ENCODE assay signal across 17 cellular contexts in the genomic region with DNA sequence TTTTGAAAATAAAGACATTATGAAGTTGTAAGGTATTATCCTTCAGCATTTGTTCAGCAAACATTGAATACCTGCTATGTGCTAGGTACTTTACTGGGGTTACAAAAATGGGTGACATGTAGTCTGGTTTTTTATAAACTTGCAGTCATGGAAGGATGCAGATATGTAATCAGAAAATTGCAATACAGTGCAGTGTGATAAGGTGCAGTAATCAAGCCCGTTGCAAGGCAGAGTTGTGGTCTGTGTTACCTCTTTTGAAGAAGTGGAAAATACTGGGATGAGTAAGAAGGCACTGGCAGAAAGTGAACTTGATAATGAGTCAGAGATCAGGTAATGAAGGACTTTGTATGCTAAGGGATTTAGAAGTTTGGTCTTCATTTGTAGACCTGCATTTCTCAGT. TPM values are rescaled to one million over a fixed set of nuclear protein-coding genes. Genes with fewer than 3 reads are reported as not detected.
DNase-seq lines count a peak whose midpoint lies in the region; ATAC-seq lines count a peak whose summit lies in the region.
"Had no signal": no experiment of that assay in that cellular context is flagged by ENCODE, and none has a peak within 500 bp of the region (broad histone marks: within the 10 kb centered on the region; RNA-seq: fewer than 3 reads in every experiment).

No MANE protein-coding gene starts in this region.

- H3K27ac Mint-ChIP-seq in activated CD4-positive, alpha-beta T cell treated with anti-CD3 and anti-CD28 coated beads for 36 hours: no peak overlapping the region
- H3K27ac Mint-ChIP-seq in activated naive CD4-positive, alpha-beta T cell treated with anti-CD3 and anti-CD28 coated beads, Interleukin-2, amount 50 U/mL, for 72 hours: no peak overlapping the region
- H3K27ac Mint-ChIP-seq: memory B cell had no signal

- POLR2A ChIA-PET in activated CD4-positive, alpha-beta T cell treated with anti-CD3 and anti-CD28 coated beads for 36 hours (lab: Charles Lee): no interaction called here

- ATAC-seq in activated CD4-positive, alpha-beta T cell treated with anti-CD3 and anti-CD28 coated beads for 36 hours: peak; percentile 90
- ATAC-seq in HG03103 (IDR thresholded peaks at IDR 0.05; ENCODE audit: low read depth, unreplicated experiment) (peak; percentile 62), GM18909 (IDR thresholded peaks at IDR 0.05; ENCODE audit: poor library complexity, unreplicated experiment) (no peak)
- peak; percentile 99 for ATAC-seq in activated naive CD4-positive, alpha-beta T cell treated with anti-CD3 and anti-CD28 coated beads, Interleukin-2, amount 50 U/mL, for 72 hours
- ATAC-seq: A549, SK-N-SH treated with all-trans-retinoic acid at 6 μM for 48 hours had no signal

- CTCF ChIA-PET in activated CD4-positive, alpha-beta T cell treated with anti-CD3 and anti-CD28 coated beads for 36 hours (lab: Charles Lee): interaction anchor here (0.8 kb wide), 1 partner anchor 9 kb away, joined by 3 read pairs; no protein-coding TSS in a partner anchor

- H3K4me3 Mint-ChIP-seq in activated CD4-positive, alpha-beta T cell treated with anti-CD3 and anti-CD28 coated beads for 36 hours: no peak overlapping the region
- H3K4me3 Mint-ChIP-seq: memory B cell had no signal

- intact Hi-C loops in activated CD4-positive, alpha-beta T cell treated with anti-CD3 and anti-CD28 coated beads for 36 hours (cut with DNase I, micrococcal nuclease): loop anchor here (1.0 to 10.0 kb wide), 7 partner anchors 7 to 1838 kb away; a partner anchor contains a TSS

- peaks cover 25% of the 10 kb centered on the region for H3K4me1 Mint-ChIP-seq in activated CD4-positive, alpha-beta T cell treated with anti-CD3 and anti-CD28 coated beads for 36 hours

- peaks cover 30% of the 10 kb centered on the region for H3K36me3 Mint-ChIP-seq in activated CD4-positive, alpha-beta T cell treated with anti-CD3 and anti-CD28 coated beads for 36 hours (ENCODE audit: low read depth)
- peaks cover 13 to 28% of the 10 kb centered on the region in 2 donors for H3K36me3 Mint-ChIP-seq in activated naive CD4-positive, alpha-beta T cell treated with anti-CD3 and anti-CD28 coated beads, Interleukin-2, amount 50 U/mL, for 72 hours

- DNase-seq in activated CD4-positive, alpha-beta T cell treated with anti-CD3 and anti-CD28 coated beads for 36 hours: peak; percentile 61
- no peak for DNase-seq in activated CD4-positive, alpha-beta T cell treated with anti-CD3 and anti-CD28 coated beads for 1 hour
- DNase-seq in activated naive CD4-positive, alpha-beta T cell treated with anti-CD3 and anti-CD28 coated beads, Interleukin-2, amount 50 U/mL, for 72 hours (ENCODE audit: low spot score in 2 of 2): peak in 1 of 2 donors; percentile 38
- DNase-seq in stimulated activated CD4-positive, alpha-beta T cell treated with anti-CD3 and anti-CD28 coated beads, Interleukin-1b, Interleukin-23, amount 100 ng/mL, for 48 hours: peak; percentile 37
- DNase-seq in hepatic stellate cell (ENCODE audit: low spot score): no peak
- DNase-seq in NCI-H345 treated with DMSO at 0.1 percent for 48 hours (lab: John Stamatoyannopoulos, UW; ENCODE audit: unreplicated experiment): no peak
- DNase-seq: activated CD4-positive, alpha-beta T cell treated with anti-CD3 and anti-CD28 coated beads, Interleukin-2, amount 50 U/mL, for 4 hours; hypothalamus; NCI-H1048; NCI-H524 treated with DMSO at 0.1 percent for 48 hours had no signal

- no peaks in the 10 kb centered on the region for H3K27me3 Mint-ChIP-seq in activated CD4-positive, alpha-beta T cell treated with anti-CD3 and anti-CD28 coated beads for 36 hours
- H3K27me3 Mint-ChIP-seq: memory B cell had no signal

- no peaks in the 10 kb centered on the region for H3K9me3 Mint-ChIP-seq in activated CD4-positive, alpha-beta T cell treated with anti-CD3 and anti-CD28 coated beads for 36 hours (ENCODE audit: low read depth)
- no peaks in the 10 kb centered on the region for H3K9me3 Mint-ChIP-seq in activated naive CD4-positive, alpha-beta T cell treated with anti-CD3 and anti-CD28 coated beads, Interleukin-2, amount 50 U/mL, for 72 hours
- H3K9me3 Mint-ChIP-seq: memory B cell had no signal

RNA-seq across cellular contexts. Expression of a gene that starts 8.1 kb away (rescaled TPM):
- total RNA-seq in activated CD4-positive, alpha-beta T cell treated with anti-CD3 and anti-CD28 coated beads for 36 hours: 10 to 100 TPM; 81.3 to 85.6 TPM
- total RNA-seq in activated naive CD4-positive, alpha-beta T cell treated with anti-CD3 and anti-CD28 coated beads, Interleukin-2, amount 50 U/mL, for 72 hours: 10 to 100 TPM; 71.0 to 93.0 TPM

RNA-seq across cellular contexts. Expression of a gene that starts 18.5 kb away (rescaled TPM):
- not detected for total RNA-seq in activated CD4-positive, alpha-beta T cell treated with anti-CD3 and anti-CD28 coated beads for 36 hours
- not detected for total RNA-seq in activated naive CD4-positive, alpha-beta T cell treated with anti-CD3 and anti-CD28 coated beads, Interleukin-2, amount 50 U/mL, for 72 hours
- total RNA-seq: ascending aorta, osteoblast had no signal

Comparison
In these comparisons a context has a peak if more than half of its experiments do, and no peak if none do; other contexts are left out.
1. DNase-seq: peak in activated CD4-positive, alpha-beta T cell treated with anti-CD3 and anti-CD28 coated beads for 36 hours (single experiment) and stimulated activated CD4-positive, alpha-beta T cell treated with anti-CD3 and anti-CD28 coated beads, Interleukin-1b, Interleukin-23, amount 100 ng/mL, for 48 hours (single experiment); none in activated CD4-positive, alpha-beta T cell treated with anti-CD3 and anti-CD28 coated beads for 1 hour (single experiment), hepatic stellate cell (single experiment) and NCI-H345 treated with DMSO at 0.1 percent for 48 hours (single experiment).